ENCODE assay signal across 8 cellular contexts in genomic region chr1:37434292-37434907, GRCh38. TPM values are rescaled to one million over a fixed set of nuclear protein-coding genes. Genes with fewer than 3 reads are reported as not detected.
DNase-seq lines count a peak whose midpoint lies in the region; ATAC-seq and TF ChIP-seq lines count a peak whose summit lies in the region.

No MANE protein-coding gene starts in this region.

- H3K4me3 ChIP-seq in Peyer's patch, result no peak overlapping the region
- no peak overlapping the region for H3K4me3 ChIP-seq in foreskin fibroblast (ENCODE audit: low read depth in 1 of 2, low read length in 2 of 2)
- no peak overlapping the region for H3K4me3 ChIP-seq in tibial artery

- no peaks in the 10 kb centered on the region for H3K36me3 Mint-ChIP-seq in osteocyte (ENCODE audit: unreplicated experiment)

- H3K9me3 ChIP-seq in Peyer's patch, result no peaks in the 10 kb centered on the region
- no peaks in the 10 kb centered on the region for H3K9me3 ChIP-seq in tibial artery

- intact Hi-C loops in tibial artery (cut with DNase I; ENCODE audit: low total_unique reads), result loop anchor here (5.0 kb wide), 1 partner anchor 732 kb away; no protein-coding TSS in a partner anchor

- H3K36me3 ChIP-seq in Peyer's patch (no peaks in the 10 kb centered on the region), tibial artery (no peaks in the 10 kb centered on the region)

- peak; percentile 46 to 86 (median 78) for TF ChIP-seq CTCF in Peyer's patch (IDR thresholded peaks at IDR 0.05)
- peak; percentile 98 for TF ChIP-seq CTCF in foreskin fibroblast (IDR thresholded peaks at IDR 0.05; ENCODE audit: low read depth, low read length)
- peak; percentile 96 for TF ChIP-seq CTCF in osteocyte (IDR thresholded peaks at IDR 0.05)
- peak; percentile 79 to 87 for TF ChIP-seq CTCF in tibial artery (IDR thresholded peaks at IDR 0.05)

- H3K9me3 Mint-ChIP-seq in osteocyte (ENCODE audit: unreplicated experiment), result no peaks in the 10 kb centered on the region

- TF ChIP-seq POLR2A in Peyer's patch (IDR thresholded peaks at IDR 0.05), result no peak

- no peaks in the 10 kb centered on the region for H3K27me3 ChIP-seq in Peyer's patch
- H3K27me3 ChIP-seq in tibial artery, result peaks cover 0 to 75% of the 10 kb centered on the region in 2 donors

- DNase-seq in DMS153 (lab: John Stamatoyannopoulos, UW) (peak; percentile 40), HT-29 (ENCODE audit: low spot score) (peak; percentile 71), Peyer's patch (peak; percentile 51 to 80 (median 79)), foreskin fibroblast (peak; percentile 30 to 80), osteocyte (ENCODE audit: extremely low spot score, unreplicated experiment) (peak; percentile 88), tibial artery (peak; percentile 37 to 68)
- DNase-seq in activated T-helper 1 cell treated with anti-CD3 and anti-CD28 coated beads, Interleukin-2, amount 50 U/mL, for 16 hours (ENCODE audit: low read depth in 1 of 2, low spot score in 1 of 2), result peak; percentile 49

- no peak for ATAC-seq in HG02840 (IDR thresholded peaks at IDR 0.05; ENCODE audit: low FRiP score, unreplicated experiment)

- peaks cover 27% of the 10 kb centered on the region for H3K27me3 Mint-ChIP-seq in osteocyte (ENCODE audit: unreplicated experiment)

- no peak overlapping the region for H3K27ac ChIP-seq in Peyer's patch
- H3K27ac ChIP-seq in tibial artery, result no peak overlapping the region

- no peak overlapping the region for H3K27ac Mint-ChIP-seq in osteocyte (ENCODE audit: unreplicated experiment)

- no peaks in the 10 kb centered on the region for H3K4me1 ChIP-seq in Peyer's patch
- no peaks in the 10 kb centered on the region for H3K4me1 ChIP-seq in tibial artery

- H3K4me1 Mint-ChIP-seq in osteocyte (ENCODE audit: unreplicated experiment), result no peaks in the 10 kb centered on the region

- H3K4me3 Mint-ChIP-seq in osteocyte (ENCODE audit: unreplicated experiment), result no peak overlapping the region

RNA-seq across cellular contexts. Expression of gene ZC3H12A, which starts 40.0 kb away (rescaled TPM):
- 99.3 and 105 TPM in 2 replicates for total RNA-seq in HT-29 (2014; rRNA removed; shearing (Covaris generic))
- total RNA-seq in Peyer's patch (10 to 100 TPM; 29.7 to 37.0 (median 33.4) TPM), osteocyte (7.0 and 11.3 TPM in 2 replicates)
